Comparison of ENCODE assay signal across 13 cellular contexts in genomic region chr2:74847075-74847858, GRCh38. TPM values are rescaled to one million over a fixed set of nuclear protein-coding genes. Genes with fewer than 3 reads are reported as not detected.
DNase-seq lines count a peak whose midpoint lies in the region; ATAC-seq, FAIRE-seq and TF ChIP-seq lines count a peak whose summit lies in the region.
"Had no signal": no experiment of that assay in that cellular context is flagged by ENCODE, and none has a peak within 500 bp of the region (broad histone marks: within the 10 kb centered on the region; RNA-seq: fewer than 3 reads in every experiment).

No MANE protein-coding gene starts in this region.

- no peak for FAIRE-seq in H1 (lab: Jason Lieb, UNC)

- CTCF ChIA-PET in H1 (lab: Charles Lee; ENCODE audit: partially characterized antibody): interaction anchor here (1.2 to 9.9 kb wide), 6 partner anchors 10 to 133 kb away, joined by 4 to 117 read pairs (median 6); partner anchors contain the start of gene HK2

- H3K4me2 ChIP-seq in H1 (ENCODE audit: insufficient read depth in 1 of 2, low read depth in 2 of 2, low read length in 2 of 2): no peak overlapping the region

- H4K5ac ChIP-seq in H1 (ENCODE audit: insufficient read length, low read depth, low read length): no peak overlapping the region

- DNase-seq in activated naive CD4-positive, alpha-beta T cell treated with anti-CD3 and anti-CD28 coated beads, Interleukin-2, amount 50 U/mL, for 72 hours (ENCODE audit: low spot score in 2 of 2): no peak
- DNase-seq in NB4 (ENCODE audit: low read depth): peak; percentile 41
- DNase-seq in H1 (ENCODE audit: low read depth in 1 of 2, low spot score in 2 of 2): no peak
- DNase-seq in NCI-H1436 (lab: John Stamatoyannopoulos, UW): no peak
- DNase-seq in activated CD4-positive, alpha-beta T cell treated with anti-CD3 and anti-CD28 coated beads, Interleukin-2, amount 50 U/mL, for 48 hours: no peak
- no peak for DNase-seq in NCI-H774 (lab: John Stamatoyannopoulos, UW)
- DNase-seq: activated T-cell treated with anti-CD3 and anti-CD28 coated beads, Interleukin-2, amount 50 U/mL, for 48 hours; DND-41; MV-4-11 had no signal

- 92% methylated on average over 10 of the region's 10 CpGs; no CpG with 5 or more reads in 1 of the 2 experiments for WGBS in H1 (ENCODE audit: extremely low coverage in 1 of 2, insufficient coverage in 1 of 2, insufficient read length in 1 of 2, insufficient replicate concordance in 2 of 2, low coverage in 1 of 2, low lambda C conversion rate in 2 of 2, missing lambda C conversion rate in 1 of 2), 2 experiments

- H3K27me3 Mint-ChIP-seq in activated naive CD4-positive, alpha-beta T cell treated with anti-CD3 and anti-CD28 coated beads, Interleukin-2, amount 50 U/mL, for 24 hours: no peaks in the 10 kb centered on the region

- H3K36me3 ChIP-seq in H1 (ENCODE audit: control insufficient read depth in 2 of 4, insufficient read depth in 4 of 4, low read length in 3 of 4) (no peaks in the 10 kb centered on the region; a peak in 1 of 8 replicates), subcutaneous abdominal adipose tissue (ENCODE audit: control insufficient read depth in 5 of 5, insufficient read depth in 5 of 5, low read length in 5 of 5) (peaks cover 0 to 9% (median 0%) of the 10 kb centered on the region in 5 donors)
- H3K36me3 ChIP-seq: gastroesophageal sphincter had no signal

- H3K9ac ChIP-seq in H1 (replicated peaks in 1 of 4; ENCODE audit: extremely low read depth in 1 of 4, low read depth in 3 of 4, low read length in 3 of 4) (no peak overlapping the region), subcutaneous abdominal adipose tissue (ENCODE audit: low read length in 5 of 5) (peak overlapping the region in 3 of 5 donors; percentile 15 to 56 (median 18))

- H4K8ac ChIP-seq in H1 (ENCODE audit: extremely low read depth, insufficient read depth, low read length): no peak overlapping the region

- no peak overlapping the region for H3K56ac ChIP-seq in H1 (replicated peaks; ENCODE audit: insufficient read length, low read depth, low read length)

- POLR2A ChIA-PET in H1 (lab: Charles Lee; ENCODE audit: partially characterized antibody): interaction anchor here (5.6 kb wide), 1 partner anchor 11 kb away, joined by 95 read pairs; the partner anchor contains the start of gene HK2

- no peak overlapping the region for H2AFZ ChIP-seq in H1 (ENCODE audit: low read length)

- H3K23me2 ChIP-seq in H1 (ENCODE audit: low read depth, low read length): no peaks in the 10 kb centered on the region; the same call in 1 of the 2 replicates

- no peak for TF ChIP-seq EP300 in H1 (IDR thresholded peaks at IDR 0.05; ENCODE audit: borderline replicate concordance in 1 of 2, low read depth in 2 of 2, low read length in 2 of 2)

- no peak overlapping the region for H3K4me3 Mint-ChIP-seq in activated naive CD4-positive, alpha-beta T cell treated with anti-CD3 and anti-CD28 coated beads, Interleukin-2, amount 50 U/mL, for 24 hours

- no peak overlapping the region for H3K14ac ChIP-seq in H1 (ENCODE audit: insufficient read length)

- no peak overlapping the region for H2AK5ac ChIP-seq in H1 (ENCODE audit: low read depth, low read length)

- H3K27ac ChIP-seq in H1 (ENCODE audit: low read depth, low read length) (no peak overlapping the region), subcutaneous abdominal adipose tissue (ENCODE audit: low read depth, low read length) (peak overlapping the region; percentile 85)
- H3K27ac ChIP-seq: gastroesophageal sphincter had no signal

- H3K4ac ChIP-seq in H1 (replicated peaks; ENCODE audit: insufficient read length, low read depth, low read length): no peak overlapping the region

- no peak overlapping the region for H2BK120ac ChIP-seq in H1 (replicated peaks; ENCODE audit: low read depth, low read length)

- no peak for ATAC-seq in activated naive CD4-positive, alpha-beta T cell treated with anti-CD3 and anti-CD28 coated beads, Interleukin-2, amount 50 U/mL, for 72 hours
- ATAC-seq: activated CD4-positive, CD25-positive, alpha-beta regulatory T cell treated with anti-CD3 and anti-CD28 coated beads, Interleukin-2, amount 50 U/mL, for 24 hours; gastroesophageal sphincter had no signal

- TF ChIP-seq POLR2A in NB4 (IDR thresholded peaks at IDR 0.05; ENCODE audit: extremely low read depth, insufficient read length) (no peak), H1 (IDR thresholded peaks at IDR 0.05; ENCODE audit: control extremely low read depth in 1 of 2, low read depth in 2 of 2, low read length in 2 of 2) (no peak)

- peaks cover 18 to 25% of the 10 kb centered on the region in 2 experiments for H4K20me1 ChIP-seq in H1 (replicated peaks in 1 of 2; ENCODE audit: control insufficient read depth in 1 of 2, insufficient read depth in 2 of 2, low read length in 2 of 2)

- no peak overlapping the region for H2BK20ac ChIP-seq in H1 (ENCODE audit: low read length)

- no peak overlapping the region for H3K4me3 ChIP-seq in NB4 (ENCODE audit: low read depth, low read length)
- H3K4me3 ChIP-seq in H1 (ENCODE audit: extremely low read depth in 1 of 4, insufficient read depth in 2 of 4, low read depth in 3 of 4, low read length in 4 of 4): no peak overlapping the region
- no peak overlapping the region for H3K4me3 ChIP-seq in subcutaneous abdominal adipose tissue (ENCODE audit: low read depth in 1 of 5, low read length in 5 of 5)
- H3K4me3 ChIP-seq: gastroesophageal sphincter had no signal

- peaks cover 20% of the 10 kb centered on the region for H3K79me1 ChIP-seq in H1 (ENCODE audit: low read depth, low read length)

- H3K36me3 Mint-ChIP-seq in activated naive CD4-positive, alpha-beta T cell treated with anti-CD3 and anti-CD28 coated beads, Interleukin-2, amount 50 U/mL, for 24 hours: peaks cover 4% of the 10 kb centered on the region
- peaks cover 0 to 30% of the 10 kb centered on the region in 2 donors for H3K36me3 Mint-ChIP-seq in activated naive CD4-positive, alpha-beta T cell treated with anti-CD3 and anti-CD28 coated beads, Interleukin-2, amount 50 U/mL, for 72 hours

- H2BK12ac ChIP-seq in H1 (ENCODE audit: low read depth, low read length): no peak overlapping the region

- no peak overlapping the region for H3K18ac ChIP-seq in H1 (ENCODE audit: extremely low read depth, low read length)

- H2BK15ac ChIP-seq in H1 (ENCODE audit: low read length): no peak overlapping the region

- H3K27me3 ChIP-seq in H1 (replicated peaks in 1 of 4; ENCODE audit: control insufficient read depth in 3 of 4, extremely low read depth in 1 of 4, insufficient read depth in 3 of 4, low read length in 3 of 4) (no peaks in the 10 kb centered on the region), subcutaneous abdominal adipose tissue (ENCODE audit: control insufficient read depth in 5 of 5, insufficient read depth in 4 of 5, low read length in 5 of 5) (no peaks in the 10 kb centered on the region)
- H3K27me3 ChIP-seq: gastroesophageal sphincter had no signal

- H4K91ac ChIP-seq in H1 (replicated peaks; ENCODE audit: insufficient read length, low read length): no peak overlapping the region

- H3K9me3 ChIP-seq in H1 (ENCODE audit: insufficient read depth in 2 of 2, low read depth in 1 of 2, low read length in 1 of 2): no peaks in the 10 kb centered on the region
- H3K9me3 ChIP-seq in subcutaneous abdominal adipose tissue (ENCODE audit: control insufficient read depth in 5 of 5, low read length in 5 of 5): no peaks in the 10 kb centered on the region
- H3K9me3 ChIP-seq: gastroesophageal sphincter had no signal

- H2BK5ac ChIP-seq in H1 (ENCODE audit: low read depth, low read length): 0 out of 2 replicates have a peak overlapping the region, but pooled peaks have one; percentile 0

- H3K79me2 ChIP-seq in H1 (ENCODE audit: control insufficient read depth in 1 of 2, insufficient read depth in 2 of 2, low read length in 2 of 2): peaks cover 39 to 100% of the 10 kb centered on the region in 2 experiments

- peak overlapping the region; percentile 83 for H3K27ac Mint-ChIP-seq in activated naive CD4-positive, alpha-beta T cell treated with anti-CD3 and anti-CD28 coated beads, Interleukin-2, amount 50 U/mL, for 24 hours
- H3K27ac Mint-ChIP-seq in activated naive CD4-positive, alpha-beta T cell treated with anti-CD3 and anti-CD28 coated beads, Interleukin-2, amount 50 U/mL, for 72 hours: peak overlapping the region in 1 of 2 donors; percentile 36

- TF ChIP-seq CTCF in NB4 (IDR thresholded peaks at IDR 0.05; ENCODE audit: low read depth, low read length) (no peak), H1 (IDR thresholded peaks at IDR 0.05; ENCODE audit: control extremely low read depth in 1 of 3, insufficient read depth in 1 of 3, low read depth in 1 of 3, low read length in 3 of 3) (no peak)

- peaks cover 98% of the 10 kb centered on the region for H3K4me1 Mint-ChIP-seq in activated naive CD4-positive, alpha-beta T cell treated with anti-CD3 and anti-CD28 coated beads, Interleukin-2, amount 50 U/mL, for 24 hours

- no peak for TF ChIP-seq RAD21 in H1 (IDR thresholded peaks at IDR 0.05 in 1 of 2, conservative IDR thresholded peaks at IDR 0.05 in 1 of 2; ENCODE audit: low read depth in 2 of 2, low read length in 2 of 2)

- H3K4me1 ChIP-seq in H1 (replicated peaks in 1 of 4; ENCODE audit: control insufficient read depth in 3 of 4, insufficient read depth in 4 of 4, low read length in 3 of 4): peaks cover 9 to 56% (median 31%) of the 10 kb centered on the region in 4 experiments
- H3K4me1 ChIP-seq in subcutaneous abdominal adipose tissue (ENCODE audit: control insufficient read depth in 5 of 5, insufficient read depth in 5 of 5, low read length in 5 of 5): peaks cover 19 to 99% (median 86%) of the 10 kb centered on the region in 5 donors

- no peak overlapping the region for H3K23ac ChIP-seq in H1 (ENCODE audit: insufficient read length)

- H3K9me3 Mint-ChIP-seq in activated naive CD4-positive, alpha-beta T cell treated with anti-CD3 and anti-CD28 coated beads, Interleukin-2, amount 50 U/mL, for 24 hours: no peaks in the 10 kb centered on the region
- H3K9me3 Mint-ChIP-seq in activated naive CD4-positive, alpha-beta T cell treated with anti-CD3 and anti-CD28 coated beads, Interleukin-2, amount 50 U/mL, for 72 hours: no peaks in the 10 kb centered on the region

TF ChIP-seq in H1, 55 proteins besides CTCF, POLR2A, EP300 and RAD21 (continues in another document):
- TF ChIP-seq HDAC6 (IDR thresholded peaks at IDR 0.05; ENCODE audit: low read depth, low read length): no peak
- no peak for TF ChIP-seq TAF1 (IDR thresholded peaks at IDR 0.05; ENCODE audit: low read depth, low read length)
- TF ChIP-seq TAF7 (optimal IDR thresholded peaks at IDR 0.05; ENCODE audit: borderline replicate concordance, low read depth, low read length): no peak

RNA-seq across cellular contexts. Expression of gene HK2, which starts 13.3 kb away (rescaled TPM):
- 10 to 100 TPM; 18.5 to 84.5 TPM for total RNA-seq in activated naive CD4-positive, alpha-beta T cell treated with anti-CD3 and anti-CD28 coated beads, Interleukin-2, amount 50 U/mL, for 72 hours
- 61.0 and 61.9 TPM in 2 replicates for total RNA-seq in H1 (2021; fragmentation: NEBNext Ultra II Directional; extraction: Animal tissue kit (Norgen Biotek cat#: 25700))
- polyA plus RNA-seq in H1 (2011; rRNA removed): 22.1 and 33.1 TPM in 2 replicates
- polyA plus RNA-seq in H1 (2011; cell fraction: cytosol; rRNA removed): 38.9 TPM
- polyA plus RNA-seq in H1 (2011; cell fraction: nucleus; rRNA removed): 53.3 TPM
- 39.9 to 47.1 TPM (median 45.6 TPM) in 4 replicates for polyA plus RNA-seq in H1 (2012, experiment 1 of 2)
- polyA plus RNA-seq in H1 (2012, experiment 2 of 2): 7.5 TPM
- 20.1 TPM for polyA plus RNA-seq in H1 (2013, experiment 1 of 2)
- polyA plus RNA-seq in H1 (2013, experiment 2 of 2): 17.7 TPM
- 105 and 109 TPM in 2 replicates for polyA minus RNA-seq in H1 (2011; rRNA and poly(A)+ RNA removed)
- 61.6 TPM for polyA minus RNA-seq in H1 (2011; cell fraction: cytosol; rRNA and poly(A)+ RNA removed)
- polyA minus RNA-seq in H1 (2011; cell fraction: nucleus; rRNA and poly(A)+ RNA removed): 53.2 TPM

Comparison
In these comparisons a context has a peak if more than half of its experiments do, and no peak if none do; other contexts are left out.
1. H3K9ac ChIP-seq: peak in subcutaneous abdominal adipose tissue (3 of 5); none in H1 (0 of 4).